In genomic region chr16:68238029-68238345, GRCh38 we compare ENCODE assay signal across 8 cellular contexts. TPM values are rescaled to one million over a fixed set of nuclear protein-coding genes. Genes with fewer than 3 reads are reported as not detected.
DNase-seq lines count a peak whose midpoint lies in the region; TF ChIP-seq lines count a peak whose summit lies in the region.

No MANE protein-coding gene starts in this region.

- in situ Hi-C loops in GM13977 (cut with MboI; ENCODE audit: low pct_unique_long_range_greater_than_20kb, low sequenced_read_pairs, unreplicated experiment), result no loop called here

- no peaks in the 10 kb centered on the region for H3F3A ChIP-seq in neural cell (ENCODE audit: insufficient read depth, low read length, poor library complexity, severe bottlenecking)

- H3K27ac Mint-ChIP-seq in CD8-positive, alpha-beta memory T cell, result peak overlapping the region in 7 of 8 donors; percentile 84 to 94 (median 90)

- no peaks in the 10 kb centered on the region for H3K9me2 ChIP-seq in neural cell (ENCODE audit: insufficient read depth, low read length)

- no peak overlapping the region for H3K27ac ChIP-seq in CD8-positive, alpha-beta memory T cell (ENCODE audit: low read depth, low read length)
- H3K27ac ChIP-seq in HUES48 (ENCODE audit: low read depth, low read length) (peak overlapping the region; percentile 86), dorsolateral prefrontal cortex (peak overlapping the region in 58 of 59 donors; percentile 20 to 91 (median 79)), neural cell (ENCODE audit: low read length) (no peak overlapping the region)

- H3K4me2 ChIP-seq in neural cell (ENCODE audit: low read length), result no peak overlapping the region

- peaks cover 0 to 4% of the 10 kb centered on the region in 2 donors for H3K27me3 Mint-ChIP-seq in CD8-positive, alpha-beta memory T cell

- H3K4me3 ChIP-seq in CD8-positive, alpha-beta memory T cell (ENCODE audit: low read length), result peak overlapping the region; percentile 78
- H3K4me3 ChIP-seq in HUES48 (ENCODE audit: low read depth, low read length) (peak overlapping the region; percentile 52), dorsolateral prefrontal cortex (peak overlapping the region; percentile 51 to 93 (median 75)), neural cell (ENCODE audit: low read length) (peak overlapping the region; percentile 75)

- no peak for TF ChIP-seq EP300 in neural cell (conservative IDR thresholded peaks at IDR 0.05; ENCODE audit: poor library complexity, severe bottlenecking)

- intact Hi-C loops in dorsolateral prefrontal cortex (cut with DNase I), result loop anchor here (5.0 kb wide), 2 partner anchors 151 to 431 kb away; partner anchors contain the start of genes NFATC3 (in 1 of the 2), RANBP10 (in 1 of the 2) and TSNAXIP1 (in 1 of the 2)

- TF ChIP-seq CTCF in dorsolateral prefrontal cortex (IDR thresholded peaks at IDR 0.05 in 54 of 56, conservative IDR thresholded peaks at IDR 0.05 in 2 of 56; ENCODE audit: low read depth in 1 of 56, partially characterized antibody in 56 of 56) (peak in 1 of 56 donors; percentile 6), neural cell (IDR thresholded peaks at IDR 0.05; ENCODE audit: poor library complexity, severe bottlenecking) (no peak), GM13977 (IDR thresholded peaks at IDR 0.05; ENCODE audit: extremely low read depth, insufficient read depth, missing control alignments) (no peak)

- H2AFZ ChIP-seq in neural cell (ENCODE audit: low read depth, low read length), result peak overlapping the region; percentile 45

- no peaks in the 10 kb centered on the region for H3K27me3 ChIP-seq in CD8-positive, alpha-beta memory T cell (ENCODE audit: insufficient read depth, low read length, poor library complexity, severe bottlenecking)
- H3K27me3 ChIP-seq in HUES48 (ENCODE audit: control insufficient read depth, insufficient read depth, low read length) (no peaks in the 10 kb centered on the region), dorsolateral prefrontal cortex (no peaks in the 10 kb centered on the region), neural cell (ENCODE audit: insufficient read depth, low read depth, low read length) (peaks cover 49% of the 10 kb centered on the region)

- TF ChIP-seq RAD21 in neural cell (conservative IDR thresholded peaks at IDR 0.05), result no peak

- H3K79me2 ChIP-seq in neural cell (replicated peaks; ENCODE audit: insufficient read depth, low read length), result no peaks in the 10 kb centered on the region

- H3K36me3 ChIP-seq in CD8-positive, alpha-beta memory T cell (ENCODE audit: insufficient read depth, low read length), result no peaks in the 10 kb centered on the region
- H3K36me3 ChIP-seq in HUES48 (ENCODE audit: control insufficient read depth, insufficient read depth, low read length) (peaks cover 8% of the 10 kb centered on the region), neural cell (ENCODE audit: insufficient read depth, low read length) (no peaks in the 10 kb centered on the region)

- peaks cover 25 to 43% (median 27%) of the 10 kb centered on the region in 3 donors for H3K4me1 Mint-ChIP-seq in CD8-positive, alpha-beta memory T cell

- H3K4me3 Mint-ChIP-seq in CD8-positive, alpha-beta memory T cell, result peak overlapping the region; percentile 88 to 97 (median 96)

- no peaks in the 10 kb centered on the region for H4K20me1 ChIP-seq in neural cell (ENCODE audit: insufficient read depth)

- peaks cover 22% of the 10 kb centered on the region for H3K4me1 ChIP-seq in CD8-positive, alpha-beta memory T cell (ENCODE audit: insufficient read depth, low read length)
- H3K4me1 ChIP-seq in HUES48 (ENCODE audit: control insufficient read depth, insufficient read depth, low read length), result peaks cover 22% of the 10 kb centered on the region

- CTCF ChIA-PET in CD8-positive, alpha-beta memory T cell (lab: Charles Lee), result interaction anchor here (1.1 to 2.4 kb wide), 6 partner anchors 8 to 153 kb away, joined by 3 to 12 read pairs (median 4); partner anchors contain the start of genes NFATC3, PLA2G15 and SLC7A6

- POLR2A ChIA-PET in CD8-positive, alpha-beta memory T cell (lab: Charles Lee), result interaction anchor here (0.5 kb wide), 1 partner anchor 1196 kb away, joined by 3 read pairs; no protein-coding TSS in a partner anchor

- H3K9me3 Mint-ChIP-seq in CD8-positive, alpha-beta memory T cell, result peaks cover 0 to 3% (median 0%) of the 10 kb centered on the region in 5 donors

- peaks cover 0 to 5% (median 0%) of the 10 kb centered on the region in 3 donors for H3K36me3 Mint-ChIP-seq in CD8-positive, alpha-beta memory T cell

- H3K9me3 ChIP-seq in CD8-positive, alpha-beta memory T cell (ENCODE audit: low read length), result no peaks in the 10 kb centered on the region
- H3K9me3 ChIP-seq in HUES48 (ENCODE audit: control insufficient read depth, insufficient read depth, low read length) (no peaks in the 10 kb centered on the region), neural cell (ENCODE audit: low read length) (no peaks in the 10 kb centered on the region)

- no peak for DNase-seq in CD8-positive, alpha-beta memory T cell
- DNase-seq in dorsolateral prefrontal cortex, result peak in 1 of 10 donors; percentile 48
- no peak for DNase-seq in putamen (ENCODE audit: low spot score)
- DNase-seq in GF-D8 (lab: John Stamatoyannopoulos, UW), result no peak
- DNase-seq in stimulated activated CD4-positive, alpha-beta T cell treated with anti-CD3 and anti-CD28 coated beads, Interleukin-2, amount 100 ng/mL, for 48 hours, result no peak
- no peak for DNase-seq in GM13977 (ENCODE audit: low spot score)

- peak overlapping the region; percentile 58 for H3K9ac ChIP-seq in HUES48 (ENCODE audit: low read depth, low read length)
- peak overlapping the region; percentile 36 for H3K9ac ChIP-seq in neural cell (ENCODE audit: low read length)

TF ChIP-seq in neural cell, 6 proteins besides CTCF, POLR2A, EP300 and RAD21:
- TF ChIP-seq TAF1 (IDR thresholded peaks at IDR 0.05; ENCODE audit: low read depth) (no peak), SMC3 (conservative IDR thresholded peaks at IDR 0.05; ENCODE audit: poor library complexity) (no peak), EZH2 (IDR thresholded peaks at IDR 0.05; ENCODE audit: borderline replicate concordance, insufficient read depth, low read length, poor library complexity, severe bottlenecking) (no peak), MXI1 (conservative IDR thresholded peaks at IDR 0.05; ENCODE audit: poor library complexity, severe bottlenecking) (no peak), POLR2AphosphoS5 (IDR thresholded peaks at IDR 0.05) (no peak)
- TF ChIP-seq, protein P1, sequence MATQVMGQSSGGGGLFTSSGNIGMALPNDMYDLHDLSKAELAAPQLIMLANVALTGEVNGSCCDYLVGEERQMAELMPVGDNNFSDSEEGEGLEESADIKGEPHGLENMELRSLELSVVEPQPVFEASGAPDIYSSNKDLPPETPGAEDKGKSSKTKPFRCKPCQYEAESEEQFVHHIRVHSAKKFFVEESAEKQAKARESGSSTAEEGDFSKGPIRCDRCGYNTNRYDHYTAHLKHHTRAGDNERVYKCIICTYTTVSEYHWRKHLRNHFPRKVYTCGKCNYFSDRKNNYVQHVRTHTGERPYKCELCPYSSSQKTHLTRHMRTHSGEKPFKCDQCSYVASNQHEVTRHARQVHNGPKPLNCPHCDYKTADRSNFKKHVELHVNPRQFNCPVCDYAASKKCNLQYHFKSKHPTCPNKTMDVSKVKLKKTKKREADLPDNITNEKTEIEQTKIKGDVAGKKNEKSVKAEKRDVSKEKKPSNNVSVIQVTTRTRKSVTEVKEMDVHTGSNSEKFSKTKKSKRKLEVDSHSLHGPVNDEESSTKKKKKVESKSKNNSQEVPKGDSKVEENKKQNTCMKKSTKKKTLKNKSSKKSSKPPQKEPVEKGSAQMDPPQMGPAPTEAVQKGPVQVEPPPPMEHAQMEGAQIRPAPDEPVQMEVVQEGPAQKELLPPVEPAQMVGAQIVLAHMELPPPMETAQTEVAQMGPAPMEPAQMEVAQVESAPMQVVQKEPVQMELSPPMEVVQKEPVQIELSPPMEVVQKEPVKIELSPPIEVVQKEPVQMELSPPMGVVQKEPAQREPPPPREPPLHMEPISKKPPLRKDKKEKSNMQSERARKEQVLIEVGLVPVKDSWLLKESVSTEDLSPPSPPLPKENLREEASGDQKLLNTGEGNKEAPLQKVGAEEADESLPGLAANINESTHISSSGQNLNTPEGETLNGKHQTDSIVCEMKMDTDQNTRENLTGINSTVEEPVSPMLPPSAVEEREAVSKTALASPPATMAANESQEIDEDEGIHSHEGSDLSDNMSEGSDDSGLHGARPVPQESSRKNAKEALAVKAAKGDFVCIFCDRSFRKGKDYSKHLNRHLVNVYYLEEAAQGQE (IDR thresholded peaks at IDR 0.05; ENCODE audit: borderline replicate concordance), result no peak

RNA-seq across cellular contexts. Expression of gene ESRP2, which starts 2.1 kb away (rescaled TPM):
- total RNA-seq in CD8-positive, alpha-beta memory T cell, result under 1 TPM; 0.11 to 0.27 TPM
- polyA plus RNA-seq in CD8-positive, alpha-beta memory T cell, result 0.32 TPM
- 1 to 10 TPM in 7 of 120 experiments, under 1 TPM in 39, not detected in 74; 0.10 to 3.0 (median 0.37) TPM for total RNA-seq in dorsolateral prefrontal cortex
- polyA plus RNA-seq in neural cell, result not detected in 2 replicates
- not detected in 2 replicates for polyA minus RNA-seq in neural cell

RNA-seq across cellular contexts. Expression of gene PLA2G15, which starts 7.2 kb away (rescaled TPM):
- total RNA-seq in CD8-positive, alpha-beta memory T cell, result 1 to 10 TPM; 9.0 to 9.4 TPM
- 11.0 TPM for polyA plus RNA-seq in CD8-positive, alpha-beta memory T cell
- total RNA-seq in dorsolateral prefrontal cortex, result 10 to 100 TPM; 13.4 to 34.2 (median 20.2) TPM
- 19.6 and 28.0 TPM in 2 replicates for polyA plus RNA-seq in neural cell
- 20.2 and 23.7 TPM in 2 replicates for polyA minus RNA-seq in neural cell

RNA-seq across cellular contexts. Expression of gene SLC7A6, which starts 26.3 kb away (rescaled TPM):
- total RNA-seq in CD8-positive, alpha-beta memory T cell, result 10 to 100 TPM; 91.2 to 94.9 TPM
- polyA plus RNA-seq in CD8-positive, alpha-beta memory T cell, result 18.7 TPM
- total RNA-seq in dorsolateral prefrontal cortex, result 10 to 100 TPM; 21.3 to 61.6 (median 36.3) TPM
- polyA plus RNA-seq in neural cell, result 36.0 and 39.3 TPM in 2 replicates
- 24.2 and 38.5 TPM in 2 replicates for polyA minus RNA-seq in neural cell

Comparison
In these comparisons a context has a peak if more than half of its experiments do, and no peak if none do; other contexts are left out.
1. H3K27ac ChIP-seq: peak in HUES48 (single experiment) and dorsolateral prefrontal cortex (58 of 59); none in CD8-positive, alpha-beta memory T cell (single experiment) and neural cell (single experiment).
2. Peak in every context shown above with its lines, with median percentiles within 50 percentile points of each other: H3K4me3 ChIP-seq.